Comparison of ENCODE assay signal across 17 cellular contexts in the genomic region with DNA sequence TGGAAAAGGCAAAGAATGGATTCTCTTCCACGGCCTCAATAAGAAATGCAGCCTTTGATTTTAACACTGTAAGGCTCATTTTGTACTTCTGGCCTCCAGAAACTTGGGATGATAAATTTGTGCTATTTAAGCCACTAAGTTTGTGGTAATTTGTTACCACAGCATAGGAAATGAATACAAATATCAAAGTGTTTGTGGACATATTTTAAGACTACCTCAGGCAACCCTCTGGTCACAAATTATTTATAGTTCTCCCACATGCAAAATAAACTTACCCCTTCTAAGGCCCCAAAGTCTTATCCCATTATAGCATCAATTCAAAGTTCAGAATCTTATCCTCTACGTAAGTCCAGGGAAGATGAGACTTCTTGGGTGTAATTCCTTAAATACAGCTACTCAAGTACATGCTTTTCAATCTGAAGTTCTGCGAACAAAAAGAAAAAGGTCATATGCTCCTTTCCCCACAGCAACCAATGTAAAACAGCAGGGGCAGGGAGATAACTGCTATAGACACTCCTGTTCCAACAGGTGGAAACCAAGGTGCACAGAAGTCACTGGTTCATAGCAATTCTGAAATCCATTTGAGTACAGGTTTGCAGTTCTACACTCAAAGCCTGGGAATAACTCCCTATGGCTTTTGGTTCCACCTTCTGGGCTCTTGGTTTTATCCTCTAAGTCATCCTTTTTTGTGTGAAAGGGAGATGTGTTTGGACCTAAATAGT.
"Had no signal": no experiment of that assay in that cellular context is flagged by ENCODE, and none has a peak within 500 bp of the region (broad histone marks: within the 10 kb centered on the region; RNA-seq: fewer than 3 reads in every experiment).

No MANE protein-coding gene starts in this region.

- H3K36me3 ChIP-seq: pancreas, sigmoid colon, tibial artery, uterus had no signal

- H3K27ac ChIP-seq: epithelial cell of prostate, pancreas, uterus had no signal

- H3K9me3 ChIP-seq: pancreas, sigmoid colon, tibial artery, uterus had no signal

- H3K27me3 ChIP-seq: pancreas, sigmoid colon, tibial artery, uterus had no signal

- H3K4me3 ChIP-seq: pancreas, sigmoid colon, tibial artery, uterus had no signal

- H3K4me3 Mint-ChIP-seq: activated CD4-positive, alpha-beta memory T cell treated with anti-CD3 and anti-CD28 coated beads, Interleukin-2, amount 10 ng/mL, durations not matched to agents 7 days and 5 days; activated T-cell treated with anti-CD3 and anti-CD28 coated beads, Interleukin-2, amount 50 U/mL, for 4 hours; naive thymus-derived CD8-positive, alpha-beta T cell; stimulated activated effector memory CD8-positive, alpha-beta T cell treated with anti-CD3 and anti-CD28 coated beads, Interleukin-12 subunit alpha, Interleukin-12 subunit beta, amount 100 ng/mL, for 72 hours had no signal

- H3K27ac Mint-ChIP-seq: activated CD4-positive, alpha-beta memory T cell treated with anti-CD3 and anti-CD28 coated beads, Interleukin-2, amount 10 ng/mL, durations not matched to agents 7 days and 5 days; naive thymus-derived CD8-positive, alpha-beta T cell; stimulated activated effector memory CD8-positive, alpha-beta T cell treated with anti-CD3 and anti-CD28 coated beads, Interleukin-12 subunit alpha, Interleukin-12 subunit beta, amount 100 ng/mL, for 72 hours had no signal

- H3K27me3 Mint-ChIP-seq: naive thymus-derived CD8-positive, alpha-beta T cell had no signal

- H3K9me3 Mint-ChIP-seq: activated CD4-positive, alpha-beta memory T cell treated with anti-CD3 and anti-CD28 coated beads, Interleukin-2, amount 10 ng/mL, durations not matched to agents 7 days and 5 days; activated T-cell treated with anti-CD3 and anti-CD28 coated beads, Interleukin-2, amount 50 U/mL, for 4 hours; naive thymus-derived CD8-positive, alpha-beta T cell; stimulated activated effector memory CD8-positive, alpha-beta T cell treated with anti-CD3 and anti-CD28 coated beads, Interleukin-12 subunit alpha, Interleukin-12 subunit beta, amount 100 ng/mL, for 72 hours had no signal

- ATAC-seq: activated T-cell treated with anti-CD3 and anti-CD28 coated beads, Interleukin-2, amount 50 U/mL, for 4 hours; left ventricle myocardium superior; naive thymus-derived CD8-positive, alpha-beta T cell; pancreas; stimulated activated effector memory CD8-positive, alpha-beta T cell treated with anti-CD3 and anti-CD28 coated beads, Interleukin-12 subunit alpha, Interleukin-12 subunit beta, amount 100 ng/mL, for 72 hours had no signal

- DNase-seq: activated CD4-positive, alpha-beta memory T cell treated with anti-CD3 and anti-CD28 coated beads, Interleukin-2, amount 10 ng/mL, durations not matched to agents 7 days and 5 days; activated CD4-positive, alpha-beta T cell treated with anti-CD3 and anti-CD28 coated beads for 4 hours; activated effector memory CD4-positive, alpha-beta T cell treated with Interleukin-2 at 50 U/mL for 16 hours; activated naive CD4-positive, alpha-beta T cell treated with anti-CD3 and anti-CD28 coated beads, Interleukin-2, amount 50 U/mL, for 16 hours; activated T-cell treated with anti-CD3 and anti-CD28 coated beads, Interleukin-2, amount 50 U/mL, for 4 hours; dermis blood vessel endothelial cell; foreskin melanocyte; left ventricle myocardium superior; mesenchymal stem cell; naive thymus-derived CD8-positive, alpha-beta T cell; pancreas; sigmoid colon; stimulated activated CD4-positive, alpha-beta T cell treated with anti-CD3 and anti-CD28 coated beads, Interleukin-12 subunit alpha, Interleukin-12 subunit beta, amount 100 ng/mL, for 4 hours; tibial artery; uterus had no signal
